ENCODE assay signal across 8 cellular contexts in the genomic region with DNA sequence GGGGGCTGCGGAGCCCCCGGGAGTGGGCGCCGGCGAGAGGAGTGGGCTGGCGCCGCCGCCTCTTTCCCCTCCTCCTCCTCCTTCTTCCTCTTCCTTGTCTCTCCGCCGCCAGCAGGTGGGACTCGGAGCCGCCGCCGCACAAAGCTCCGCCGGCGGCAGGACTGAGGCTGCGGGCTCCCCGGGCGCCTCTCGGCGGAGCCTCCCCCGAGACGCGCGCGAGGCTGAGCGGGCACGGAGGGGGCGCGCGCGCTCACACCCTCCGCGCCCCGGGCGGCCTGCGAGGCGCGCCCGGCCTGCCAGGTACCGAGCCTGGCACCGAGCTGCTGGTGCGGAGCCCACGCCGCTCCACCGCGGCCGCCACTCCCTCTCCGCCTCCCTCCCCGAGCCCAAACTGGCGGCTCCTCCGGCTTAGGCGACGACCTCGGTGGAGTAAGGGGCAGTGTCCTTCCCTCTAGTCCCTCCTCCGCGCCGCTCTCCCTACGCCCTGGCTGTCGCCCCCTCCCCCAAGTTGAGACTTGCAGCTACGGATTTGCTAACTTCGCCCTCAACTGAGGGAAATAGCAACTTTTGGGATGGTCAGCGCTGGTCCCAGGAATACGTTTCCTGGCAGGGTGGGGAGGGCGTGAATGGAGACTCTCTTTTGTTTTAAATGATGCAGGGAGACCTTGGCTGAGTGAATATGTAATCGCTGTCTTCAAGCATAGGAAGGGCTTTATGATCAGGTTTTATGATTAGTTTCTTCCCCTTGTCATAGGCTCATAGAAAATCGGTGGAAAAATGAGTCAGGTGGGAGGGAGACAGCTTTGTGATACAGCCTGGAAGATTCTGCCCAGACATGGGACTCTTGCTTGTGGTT.
A peak's percentile ranks its signal among the peaks of the same experiment; 100 is the strongest.
DNase-seq lines count a peak whose midpoint lies in the region; ATAC-seq, FAIRE-seq and TF ChIP-seq lines count a peak whose summit lies in the region.

No MANE protein-coding gene starts in this region.

- peaks cover 3% of the 10 kb centered on the region for H3K27me3 ChIP-seq in H7 (ENCODE audit: control insufficient read depth, insufficient read depth, low read length)
- no peaks in the 10 kb centered on the region; a peak in 2 of 7 replicates for H3K27me3 ChIP-seq in H1 (replicated peaks in 1 of 4; ENCODE audit: control insufficient read depth in 3 of 4, extremely low read depth in 1 of 4, insufficient read depth in 3 of 4, low read length in 3 of 4)
- peaks cover 30% of the 10 kb centered on the region for H3K27me3 ChIP-seq in mucosa of stomach (ENCODE audit: control insufficient read depth, insufficient read depth, low read length)
- H3K27me3 ChIP-seq in thoracic aorta (replicated peaks; ENCODE audit: insufficient read depth): no peaks in the 10 kb centered on the region

- H3K36me3 Mint-ChIP-seq in activated CD4-positive, alpha-beta T cell treated with anti-CD3 and anti-CD28 coated beads for 36 hours (ENCODE audit: low read depth): no peaks in the 10 kb centered on the region

- H3K23me2 ChIP-seq in H1 (ENCODE audit: low read depth, low read length): peaks cover 11% of the 10 kb centered on the region

- intact Hi-C loops in activated CD4-positive, alpha-beta T cell treated with anti-CD3 and anti-CD28 coated beads for 36 hours (cut with DNase I, micrococcal nuclease): loop anchor here (1.0 to 10.0 kb wide), 3 partner anchors 125 to 200 kb away; a partner anchor contains a TSS

- POLR2A ChIA-PET in activated CD4-positive, alpha-beta T cell treated with anti-CD3 and anti-CD28 coated beads for 36 hours (lab: Charles Lee): interaction anchor here (0.6 to 1.9 kb wide), 2 partner anchors 200 to 831 kb away, joined by 4 to 6 read pairs; a partner anchor contains a TSS
- POLR2A ChIA-PET in H1 (lab: Charles Lee; ENCODE audit: partially characterized antibody): interaction anchor here (0.9 to 1.7 kb wide), 6 partner anchors 10 to 200 kb away, joined by 3 to 11 read pairs (median 4); a partner anchor contains a TSS

- H2AK5ac ChIP-seq in H1 (ENCODE audit: low read depth, low read length): no peak overlapping the region

- H3K9me3 ChIP-seq in H1 (ENCODE audit: insufficient read depth in 2 of 2, low read depth in 1 of 2, low read length in 1 of 2): no peaks in the 10 kb centered on the region
- no peaks in the 10 kb centered on the region for H3K9me3 ChIP-seq in mucosa of stomach (ENCODE audit: control insufficient read depth, low read length)
- H3K9me3 ChIP-seq in thoracic aorta: no peaks in the 10 kb centered on the region

- H3K9me3 Mint-ChIP-seq in activated CD4-positive, alpha-beta T cell treated with anti-CD3 and anti-CD28 coated beads for 36 hours (ENCODE audit: low read depth): no peaks in the 10 kb centered on the region

- no peak overlapping the region; the same call in 1 of the 2 replicates for H3K18ac ChIP-seq in H1 (ENCODE audit: extremely low read depth, low read length)

- H3K27ac ChIP-seq in H1 (ENCODE audit: low read depth, low read length) (no peak overlapping the region), thoracic aorta (no peak overlapping the region)

- no peak overlapping the region for H2BK20ac ChIP-seq in H1 (ENCODE audit: low read length)

- H3K27ac Mint-ChIP-seq in activated CD4-positive, alpha-beta T cell treated with anti-CD3 and anti-CD28 coated beads for 36 hours: peak overlapping the region; percentile 72

- TF ChIP-seq CTCF in GM12872 (IDR thresholded peaks at IDR 0.05; ENCODE audit: insufficient read depth, low read depth, low read length): 0 out of 3 replicates have a peak, but pooled peaks have one; percentile 3
- peak in 1 of 3 experiments; percentile 19; a peak in 1 of 4 replicates for TF ChIP-seq CTCF in H1 (IDR thresholded peaks at IDR 0.05; ENCODE audit: control extremely low read depth in 1 of 3, insufficient read depth in 1 of 3, low read depth in 1 of 3, low read length in 3 of 3)
- no peak for TF ChIP-seq CTCF in thoracic aorta (IDR thresholded peaks at IDR 0.05)

- H2AFZ ChIP-seq in H1 (ENCODE audit: low read length): peak overlapping the region; percentile 96

- no peak overlapping the region for H2BK12ac ChIP-seq in H1 (ENCODE audit: low read depth, low read length)

- H3K4me3 ChIP-seq in H7 (ENCODE audit: insufficient read depth, low read depth, low read length) (peak overlapping the region; percentile 76), H1 (ENCODE audit: extremely low read depth in 1 of 4, insufficient read depth in 2 of 4, low read depth in 3 of 4, low read length in 4 of 4) (peak overlapping the region; percentile 59 to 86 (median 70)), mucosa of stomach (ENCODE audit: low read length) (peak overlapping the region; percentile 2), thoracic aorta (peak overlapping the region; percentile 77)

- no peak overlapping the region for H2BK5ac ChIP-seq in H1 (ENCODE audit: low read depth, low read length)

- H3K4me3 Mint-ChIP-seq in activated CD4-positive, alpha-beta T cell treated with anti-CD3 and anti-CD28 coated beads for 36 hours: peak overlapping the region; percentile 80

- peak overlapping the region; percentile 73 for H3K4me2 ChIP-seq in H1 (ENCODE audit: insufficient read depth in 1 of 2, low read depth in 2 of 2, low read length in 2 of 2)

- H4K8ac ChIP-seq in H1 (ENCODE audit: extremely low read depth, insufficient read depth, low read length): no peak overlapping the region; the same call in 1 of the 2 replicates

- peak overlapping the region; percentile 16 to 66 (median 38); a peak in 6 of 7 replicates for H3K9ac ChIP-seq in H1 (replicated peaks in 1 of 4; ENCODE audit: extremely low read depth in 1 of 4, low read depth in 3 of 4, low read length in 3 of 4)
- no peak overlapping the region for H3K9ac ChIP-seq in mucosa of stomach (ENCODE audit: low read length)

- H3K4me1 Mint-ChIP-seq in activated CD4-positive, alpha-beta T cell treated with anti-CD3 and anti-CD28 coated beads for 36 hours: peaks cover 18% of the 10 kb centered on the region

- peak; percentile 71 for ATAC-seq in activated CD4-positive, alpha-beta T cell treated with anti-CD3 and anti-CD28 coated beads for 36 hours
- no peak for ATAC-seq in thoracic aorta (ENCODE audit: insufficient number of reproducible peaks, low FRiP score, low read depth)
- ATAC-seq in GM18870 (IDR thresholded peaks at IDR 0.05; ENCODE audit: unreplicated experiment): no peak

- H2BK15ac ChIP-seq in H1 (ENCODE audit: low read length): no peak overlapping the region

- DNase-seq in H7 (peak; percentile 74), NAMALWA (ENCODE audit: low spot score) (peak; percentile 56), H1 (ENCODE audit: low read depth in 1 of 2, low spot score in 2 of 2) (peak; percentile 57 to 79), thoracic aorta (ENCODE audit: low spot score) (no peak)
- DNase-seq in activated CD4-positive, alpha-beta T cell treated with anti-CD3 and anti-CD28 coated beads for 36 hours: peak; percentile 66

- no peak overlapping the region for H2BK120ac ChIP-seq in H1 (replicated peaks; ENCODE audit: low read depth, low read length)

- peaks cover 33% of the 10 kb centered on the region for H3K27me3 Mint-ChIP-seq in activated CD4-positive, alpha-beta T cell treated with anti-CD3 and anti-CD28 coated beads for 36 hours

- H3K4me1 ChIP-seq in H1 (replicated peaks in 1 of 4; ENCODE audit: control insufficient read depth in 3 of 4, insufficient read depth in 4 of 4, low read length in 3 of 4) (peaks cover 4 to 10% (median 6%) of the 10 kb centered on the region in 4 experiments), mucosa of stomach (ENCODE audit: control insufficient read depth, insufficient read depth, low read length) (peaks cover 8% of the 10 kb centered on the region), thoracic aorta (ENCODE audit: control insufficient read depth in 1 of 2, low read depth in 2 of 2) (peaks cover 2 to 16% of the 10 kb centered on the region in 2 donors)

- H3K4ac ChIP-seq in H1 (replicated peaks; ENCODE audit: insufficient read length, low read depth, low read length): no peak overlapping the region

- CTCF ChIA-PET in activated CD4-positive, alpha-beta T cell treated with anti-CD3 and anti-CD28 coated beads for 36 hours (lab: Charles Lee): interaction anchor here (0.6 to 1.0 kb wide), 3 partner anchors 33 to 199 kb away, joined by 3 read pairs; a partner anchor contains a TSS
- CTCF ChIA-PET in H1 (lab: Charles Lee; ENCODE audit: partially characterized antibody): interaction anchor here (0.9 to 2.8 kb wide), 3 partner anchors 23 to 51 kb away, joined by 3 to 10 read pairs (median 7); no protein-coding TSS in a partner anchor

- FAIRE-seq in H1 (lab: Jason Lieb, UNC): no peak

- H3K23ac ChIP-seq in H1 (ENCODE audit: insufficient read length): no peak overlapping the region

- H4K91ac ChIP-seq in H1 (replicated peaks; ENCODE audit: insufficient read length, low read length): no peak overlapping the region

- no peaks in the 10 kb centered on the region for H3K36me3 ChIP-seq in H7 (replicated peaks; ENCODE audit: control insufficient read depth, insufficient read depth, low read length)
- no peaks in the 10 kb centered on the region for H3K36me3 ChIP-seq in H1 (ENCODE audit: control insufficient read depth in 2 of 4, insufficient read depth in 4 of 4, low read length in 3 of 4)
- no peaks in the 10 kb centered on the region for H3K36me3 ChIP-seq in mucosa of stomach (ENCODE audit: control insufficient read depth, insufficient read depth, low read length)
- no peaks in the 10 kb centered on the region for H3K36me3 ChIP-seq in thoracic aorta

- H4K20me1 ChIP-seq in H1 (replicated peaks in 1 of 2; ENCODE audit: control insufficient read depth in 1 of 2, insufficient read depth in 2 of 2, low read length in 2 of 2): peaks cover 3 to 7% of the 10 kb centered on the region in 2 experiments

- H4K5ac ChIP-seq in H1 (ENCODE audit: insufficient read length, low read depth, low read length): no peak overlapping the region

- no peak for TF ChIP-seq EP300 in H1 (IDR thresholded peaks at IDR 0.05; ENCODE audit: borderline replicate concordance in 1 of 2, low read depth in 2 of 2, low read length in 2 of 2)

- TF ChIP-seq POLR2A in H1 (IDR thresholded peaks at IDR 0.05; ENCODE audit: control extremely low read depth in 1 of 2, low read depth in 2 of 2, low read length in 2 of 2): peak in 1 of 2 experiments; percentile 31; a peak in 1 of 3 replicates

- TF ChIP-seq RAD21 in H1 (IDR thresholded peaks at IDR 0.05 in 1 of 2, conservative IDR thresholded peaks at IDR 0.05 in 1 of 2; ENCODE audit: low read depth in 2 of 2, low read length in 2 of 2): peak in 1 of 2 experiments; percentile 23; a peak in 1 of 4 replicates

- H3K56ac ChIP-seq in H1 (replicated peaks; ENCODE audit: insufficient read length, low read depth, low read length): no peak overlapping the region

- peaks cover 0 to 18% of the 10 kb centered on the region in 2 experiments; a peak in 2 of 4 replicates for H3K79me2 ChIP-seq in H1 (ENCODE audit: control insufficient read depth in 1 of 2, insufficient read depth in 2 of 2, low read length in 2 of 2)

- WGBS in H1 (ENCODE audit: extremely low coverage in 1 of 2, insufficient coverage in 1 of 2, insufficient read length in 1 of 2, insufficient replicate concordance in 2 of 2, low coverage in 1 of 2, low lambda C conversion rate in 2 of 2, missing lambda C conversion rate in 1 of 2), 2 experiments: 1% methylated on average over 35 of the region's 68 CpGs; no CpG with 5 or more reads in 1 of the 2 experiments

- H3K79me1 ChIP-seq in H1 (ENCODE audit: low read depth, low read length): peaks cover 5% of the 10 kb centered on the region; the same call in 1 of the 2 replicates

- H3K14ac ChIP-seq in H1 (ENCODE audit: insufficient read length): no peak overlapping the region

Comparison
In these comparisons a context has a peak if more than half of its experiments do, and no peak if none do; other contexts are left out.
1. H3K4me3 ChIP-seq: peak in every context shown above with its lines; median percentile 77 in thoracic aorta; 76 in H7; 70 in H1; 2 in mucosa of stomach.